ENCODE assay signal across 9 cellular contexts in the genomic region with DNA sequence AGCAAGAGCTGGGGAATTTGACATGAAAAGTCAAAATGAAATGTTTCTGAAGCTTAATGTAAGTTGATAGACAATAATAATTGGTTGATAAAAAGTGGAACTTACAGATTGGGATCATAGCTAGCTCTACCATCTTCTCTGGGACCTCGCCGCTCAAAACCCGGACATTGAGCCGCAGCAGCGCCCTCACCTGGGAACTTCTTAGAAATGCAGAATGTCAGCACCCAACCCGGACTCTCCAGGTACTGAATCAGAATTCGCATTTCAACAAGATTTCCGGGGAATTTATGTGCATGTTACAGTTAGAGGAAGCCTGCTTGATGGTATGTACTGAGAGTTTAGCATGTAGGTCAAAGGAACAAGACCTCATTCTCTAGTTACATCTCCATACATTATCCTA. TPM values are rescaled to one million over a fixed set of nuclear protein-coding genes. Genes with fewer than 3 reads are reported as not detected.
DNase-seq lines count a peak whose midpoint lies in the region; ATAC-seq, FAIRE-seq and TF ChIP-seq lines count a peak whose summit lies in the region.
"Had no signal": no experiment of that assay in that cellular context is flagged by ENCODE, and none has a peak within 500 bp of the region (broad histone marks: within the 10 kb centered on the region; RNA-seq: fewer than 3 reads in every experiment).

No MANE protein-coding gene starts in this region.

- H3K9me3 Mint-ChIP-seq in activated T-helper 1 cell treated with anti-CD3 and anti-CD28 coated beads, Interleukin-12 subunit alpha, Interleukin-12 subunit beta, Interleukin-2, Interleukin-4 antibody, amounts not matched to agents 30 ng/mL and 10 ng/mL and 1 ng/mL, durations not matched to agents 14 hours and 24 hours and 36 hours = no peaks in the 10 kb centered on the region

- no peak overlapping the region for H3K4me3 Mint-ChIP-seq in activated T-helper 1 cell treated with anti-CD3 and anti-CD28 coated beads, Interleukin-12 subunit alpha, Interleukin-12 subunit beta, Interleukin-2, Interleukin-4 antibody, amounts not matched to agents 30 ng/mL and 10 ng/mL and 1 ng/mL, durations not matched to agents 14 hours and 24 hours and 36 hours

- H3K4me1 Mint-ChIP-seq in activated T-helper 1 cell treated with anti-CD3 and anti-CD28 coated beads, Interleukin-12 subunit alpha, Interleukin-12 subunit beta, Interleukin-2, Interleukin-4 antibody, amounts not matched to agents 30 ng/mL and 10 ng/mL and 1 ng/mL, durations not matched to agents 14 hours and 24 hours and 36 hours (ENCODE audit: low read depth) = peaks cover 7% of the 10 kb centered on the region

- ATAC-seq in RWPE2 (ENCODE audit: low read depth) (no peak), GM21423 (IDR thresholded peaks at IDR 0.05; ENCODE audit: unreplicated experiment) (no peak)

- no peak for FAIRE-seq in GM19239 (lab: Jason Lieb, UNC)
- FAIRE-seq: colon had no signal

- 63 to 74% (median 73%) methylated on average over 8 of the region's 8 CpGs for WGBS in spleen, 5 donors
- WGBS in prostate gland = 76% methylated on average over 8 of the region's 8 CpGs

- TF ChIP-seq CTCF in AG09309 (IDR thresholded peaks at IDR 0.05; ENCODE audit: control insufficient read depth, insufficient read depth, low read depth, low read length, missing control alignments) (peak; percentile 28), RWPE2 (IDR thresholded peaks at IDR 0.05; ENCODE audit: poor library complexity, severe bottlenecking) (peak; percentile 28), spleen (IDR thresholded peaks at IDR 0.05 in 8 of 11, conservative IDR thresholded peaks at IDR 0.05 in 3 of 11) (peak in 6 of 11 experiments; percentile 25 to 58 (median 42)), prostate gland (IDR thresholded peaks at IDR 0.05) (no peak)

- intact Hi-C loops in spleen (cut with DNase I; ENCODE audit: low total_unique reads) = loop anchor here (5.0 kb wide), 1 partner anchor 222 kb away; no protein-coding TSS in a partner anchor
- intact Hi-C loops in prostate gland (cut with DNase I) = no loop called here
- intact Hi-C loops in activated T-helper 1 cell treated with anti-CD3 and anti-CD28 coated beads, Interleukin-12 subunit alpha, Interleukin-12 subunit beta, Interleukin-2, Interleukin-4 antibody, amounts not matched to agents 30 ng/mL and 10 ng/mL and 1 ng/mL, durations not matched to agents 14 hours and 24 hours and 36 hours (cut with micrococcal nuclease) = loop anchor here (2.0 kb wide), 2 partner anchors 144 to 224 kb away; no protein-coding TSS in a partner anchor

- H3K36me3 Mint-ChIP-seq in activated T-helper 1 cell treated with anti-CD3 and anti-CD28 coated beads, Interleukin-12 subunit alpha, Interleukin-12 subunit beta, Interleukin-2, Interleukin-4 antibody, amounts not matched to agents 30 ng/mL and 10 ng/mL and 1 ng/mL, durations not matched to agents 14 hours and 24 hours and 36 hours (ENCODE audit: low read depth) = no peaks in the 10 kb centered on the region

- no peaks in the 10 kb centered on the region for H3K27me3 ChIP-seq in RWPE2 (ENCODE audit: insufficient read depth, poor library complexity, severe bottlenecking)
- peaks cover 0 to 8% (median 0%) of the 10 kb centered on the region in 7 donors for H3K27me3 ChIP-seq in spleen (replicated peaks in 1 of 7)
- no peaks in the 10 kb centered on the region for H3K27me3 ChIP-seq in prostate gland (replicated peaks; ENCODE audit: insufficient read depth)

- H3K36me3 ChIP-seq in RWPE2 (ENCODE audit: low read depth) (no peaks in the 10 kb centered on the region), spleen (no peaks in the 10 kb centered on the region), prostate gland (no peaks in the 10 kb centered on the region)

- no peak overlapping the region for H3K27ac Mint-ChIP-seq in activated T-helper 1 cell treated with anti-CD3 and anti-CD28 coated beads, Interleukin-12 subunit alpha, Interleukin-12 subunit beta, Interleukin-2, Interleukin-4 antibody, amounts not matched to agents 30 ng/mL and 10 ng/mL and 1 ng/mL, durations not matched to agents 14 hours and 24 hours and 36 hours

- TF ChIP-seq POLR2A in spleen (IDR thresholded peaks at IDR 0.05) = no peak
- no peak for TF ChIP-seq POLR2A in prostate gland (IDR thresholded peaks at IDR 0.05)

- DNase-seq in AG09309 (ENCODE audit: low read depth) (no peak), GM19239 (ENCODE audit: insufficient read length, low spot score) (peak; percentile 4), RWPE2 (ENCODE audit: low spot score) (no peak), ecto neural progenitor cell (ENCODE audit: low spot score) (peak; percentile 63), spleen (no peak), prostate gland (ENCODE audit: low spot score) (no peak)
- DNase-seq in activated T-helper 1 cell treated with anti-CD3 and anti-CD28 coated beads, Interleukin-12 subunit alpha, Interleukin-12 subunit beta, Interleukin-2, Interleukin-4 antibody, amounts not matched to agents 30 ng/mL and 10 ng/mL and 1 ng/mL, durations not matched to agents 14 hours and 24 hours and 36 hours (ENCODE audit: low spot score) = no peak

- H3K27ac ChIP-seq in RWPE2 (ENCODE audit: poor library complexity, severe bottlenecking) (no peak overlapping the region), spleen (no peak overlapping the region), prostate gland (no peak overlapping the region)

- no peak overlapping the region for H3K4me3 ChIP-seq in AG09309 (ENCODE audit: control insufficient read depth, low read depth, low read length)
- H3K4me3 ChIP-seq in RWPE2 (ENCODE audit: severe bottlenecking) = no peak overlapping the region
- H3K4me3 ChIP-seq in spleen = no peak overlapping the region
- H3K4me3 ChIP-seq in prostate gland = no peak overlapping the region

- H3K4me1 ChIP-seq in RWPE2 (ENCODE audit: insufficient read depth, poor library complexity, severe bottlenecking) (peaks cover 27% of the 10 kb centered on the region), spleen (peaks cover 0 to 12% (median 0%) of the 10 kb centered on the region in 6 donors), prostate gland (replicated peaks) (no peaks in the 10 kb centered on the region)

- H3K27me3 Mint-ChIP-seq in activated T-helper 1 cell treated with anti-CD3 and anti-CD28 coated beads, Interleukin-12 subunit alpha, Interleukin-12 subunit beta, Interleukin-2, Interleukin-4 antibody, amounts not matched to agents 30 ng/mL and 10 ng/mL and 1 ng/mL, durations not matched to agents 14 hours and 24 hours and 36 hours (ENCODE audit: insufficient read depth) = peaks cover 28% of the 10 kb centered on the region

- H3K9me3 ChIP-seq in RWPE2 (ENCODE audit: severe bottlenecking) (no peaks in the 10 kb centered on the region), spleen (no peaks in the 10 kb centered on the region), prostate gland (no peaks in the 10 kb centered on the region)

RNA-seq across cellular contexts. Expression of a gene that starts 36.7 kb away (rescaled TPM):
- total RNA-seq in spleen = 10 to 100 TPM; 31.5 to 59.4 (median 43.1) TPM
- polyA plus RNA-seq in spleen = 10 to 100 TPM; 11.0 to 13.6 (median 11.7) TPM
- 100 to 1,000 TPM in 1 of 2 donors, 10 to 100 TPM in 1; 43.9 to 138 TPM for total RNA-seq in prostate gland
- total RNA-seq in activated T-helper 1 cell treated with anti-CD3 and anti-CD28 coated beads, Interleukin-12 subunit alpha, Interleukin-12 subunit beta, Interleukin-2, Interleukin-4 antibody, amounts not matched to agents 30 ng/mL and 10 ng/mL and 1 ng/mL, durations not matched to agents 14 hours and 24 hours and 36 hours = 14.2 TPM in 2 replicates

Comparison
In these comparisons a context has a peak if more than half of its experiments do, and no peak if none do; other contexts are left out.
1. DNase-seq: peak in GM19239 (single experiment) and ecto neural progenitor cell (single experiment); none in AG09309 (single experiment), RWPE2 (single experiment), spleen (single experiment), prostate gland (single experiment) and activated T-helper 1 cell treated with anti-CD3 and anti-CD28 coated beads, Interleukin-12 subunit alpha, Interleukin-12 subunit beta, Interleukin-2, Interleukin-4 antibody, amounts not matched to agents 30 ng/mL and 10 ng/mL and 1 ng/mL, durations not matched to agents 14 hours and 24 hours and 36 hours (single experiment).
2. CTCF ChIP-seq: peak in AG09309 (single experiment), RWPE2 (single experiment) and spleen (6 of 11); none in prostate gland (0 of 4).